17 cellular contexts compared by ENCODE assay signal in the genomic region with DNA sequence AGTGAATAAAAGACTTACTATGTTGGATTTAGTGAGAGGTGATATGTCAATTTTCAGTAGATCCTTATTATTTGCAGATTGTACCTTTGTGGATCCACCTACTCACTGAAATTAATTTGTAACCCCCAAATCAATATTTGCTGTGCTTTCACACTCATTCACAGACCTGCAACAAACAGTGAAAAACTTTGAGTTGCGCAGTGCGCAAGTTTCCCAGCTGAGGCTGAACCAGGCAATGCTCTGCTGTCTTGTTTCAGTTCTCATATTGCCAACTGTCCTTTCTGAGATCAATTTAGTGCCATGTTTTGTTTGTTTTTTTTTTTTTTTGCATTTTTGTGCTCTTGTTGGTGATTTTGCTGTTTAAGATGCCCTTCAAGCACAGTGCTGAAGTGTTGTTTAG. TPM values are rescaled to one million over a fixed set of nuclear protein-coding genes. Genes with fewer than 3 reads are reported as not detected.
DNase-seq lines count a peak whose midpoint lies in the region; ATAC-seq and TF ChIP-seq lines count a peak whose summit lies in the region.
"Had no signal": no experiment of that assay in that cellular context is flagged by ENCODE, and none has a peak within 500 bp of the region (broad histone marks: within the 10 kb centered on the region; RNA-seq: fewer than 3 reads in every experiment).

No MANE protein-coding gene starts in this region.

- no peaks in the 10 kb centered on the region for H3K27me3 ChIP-seq in CD4-positive, alpha-beta T cell (ENCODE audit: control insufficient read depth, insufficient read depth, low read length)

- H3K27ac Mint-ChIP-seq in activated naive CD4-positive, alpha-beta T cell treated with anti-CD3 and anti-CD28 coated beads, Interleukin-2, amount 50 U/mL, for 24 hours, result peak overlapping the region; percentile 68
- H3K27ac Mint-ChIP-seq in CD4-positive, alpha-beta T cell, result peak overlapping the region; percentile 2
- no peak overlapping the region for H3K27ac Mint-ChIP-seq in activated CD4-positive, alpha-beta memory T cell treated with anti-CD3 and anti-CD28 coated beads for 36 hours
- H3K27ac Mint-ChIP-seq: CD8-positive, alpha-beta T cell; HFFc6 had no signal

- H3K9me3 ChIP-seq in CD4-positive, alpha-beta T cell (ENCODE audit: control insufficient read depth, low read length), result no peaks in the 10 kb centered on the region
- H3K9me3 ChIP-seq: Caco-2, HAP-1 had no signal

- H3K4me3 Mint-ChIP-seq in activated naive CD4-positive, alpha-beta T cell treated with anti-CD3 and anti-CD28 coated beads, Interleukin-2, amount 50 U/mL, for 24 hours, result no peak overlapping the region
- H3K4me3 Mint-ChIP-seq in CD4-positive, alpha-beta T cell, result no peak overlapping the region
- no peak overlapping the region for H3K4me3 Mint-ChIP-seq in activated CD4-positive, alpha-beta memory T cell treated with anti-CD3 and anti-CD28 coated beads for 36 hours
- H3K4me3 Mint-ChIP-seq: CD8-positive, alpha-beta T cell; HFFc6 had no signal

- ATAC-seq in CD4-positive, alpha-beta T cell (ENCODE audit: poor library complexity), result no peak
- peak; percentile 97 for ATAC-seq in left lobe of liver
- ATAC-seq: CD8-positive, alpha-beta T cell had no signal

- intact Hi-C loops in CD4-positive, alpha-beta T cell (cut with DNase I, micrococcal nuclease), result no loop called here
- intact Hi-C loops in activated CD4-positive, alpha-beta memory T cell treated with anti-CD3 and anti-CD28 coated beads for 36 hours (cut with micrococcal nuclease), result no loop called here

- no peak for DNase-seq in activated naive CD4-positive, alpha-beta T cell treated with Interleukin-2 at 50 U/mL for 16 hours
- DNase-seq in CD4-positive, alpha-beta T cell, result no peak
- DNase-seq in MV-4-11 (lab: John Stamatoyannopoulos, UW) (peak; percentile 45), left lobe of liver (ENCODE audit: low spot score) (peak; percentile 55), NCI-H1417 (lab: John Stamatoyannopoulos, UW) (no peak)
- DNase-seq in activated CD4-positive, alpha-beta memory T cell treated with anti-CD3 and anti-CD28 coated beads for 36 hours, result no peak
- DNase-seq: C1 segment of cervical spinal cord; Caco-2; CD8-positive, alpha-beta T cell; DMS153; DMS79 treated with DMSO at 0.1 percent for 48 hours; GF-D8; GOT3; HFFc6 had no signal

- H3K4me1 Mint-ChIP-seq in activated naive CD4-positive, alpha-beta T cell treated with anti-CD3 and anti-CD28 coated beads, Interleukin-2, amount 50 U/mL, for 24 hours, result peaks cover 48% of the 10 kb centered on the region
- H3K4me1 Mint-ChIP-seq in CD4-positive, alpha-beta T cell (ENCODE audit: low read depth), result peaks cover 29% of the 10 kb centered on the region
- H3K4me1 Mint-ChIP-seq in activated CD4-positive, alpha-beta memory T cell treated with anti-CD3 and anti-CD28 coated beads for 36 hours (ENCODE audit: low read depth), result peaks cover 20% of the 10 kb centered on the region

- H3K36me3 Mint-ChIP-seq in activated naive CD4-positive, alpha-beta T cell treated with anti-CD3 and anti-CD28 coated beads, Interleukin-2, amount 50 U/mL, for 24 hours, result peaks cover 9% of the 10 kb centered on the region
- H3K36me3 Mint-ChIP-seq in CD4-positive, alpha-beta T cell (ENCODE audit: low read depth), result peaks cover 30% of the 10 kb centered on the region
- H3K36me3 Mint-ChIP-seq in activated CD4-positive, alpha-beta memory T cell treated with anti-CD3 and anti-CD28 coated beads for 36 hours, result no peaks in the 10 kb centered on the region

- no peaks in the 10 kb centered on the region for H3K9me3 Mint-ChIP-seq in activated naive CD4-positive, alpha-beta T cell treated with anti-CD3 and anti-CD28 coated beads, Interleukin-2, amount 50 U/mL, for 24 hours
- H3K9me3 Mint-ChIP-seq in CD4-positive, alpha-beta T cell, result no peaks in the 10 kb centered on the region
- no peaks in the 10 kb centered on the region for H3K9me3 Mint-ChIP-seq in activated CD4-positive, alpha-beta memory T cell treated with anti-CD3 and anti-CD28 coated beads for 36 hours
- H3K9me3 Mint-ChIP-seq: CD8-positive, alpha-beta T cell; HFFc6 had no signal

- TF ChIP-seq CTCF in CD4-positive, alpha-beta T cell (IDR thresholded peaks at IDR 0.05), result no peak

- no peaks in the 10 kb centered on the region for H3K27me3 Mint-ChIP-seq in activated naive CD4-positive, alpha-beta T cell treated with anti-CD3 and anti-CD28 coated beads, Interleukin-2, amount 50 U/mL, for 24 hours
- H3K27me3 Mint-ChIP-seq in CD4-positive, alpha-beta T cell, result no peaks in the 10 kb centered on the region
- no peaks in the 10 kb centered on the region for H3K27me3 Mint-ChIP-seq in activated CD4-positive, alpha-beta memory T cell treated with anti-CD3 and anti-CD28 coated beads for 36 hours

- CTCF ChIA-PET in CD4-positive, alpha-beta T cell (lab: Charles Lee), result interaction anchor here (0.7 kb wide), 1 partner anchor 235 kb away, joined by 3 read pairs; no protein-coding TSS in a partner anchor
- CTCF ChIA-PET in activated CD4-positive, alpha-beta memory T cell treated with anti-CD3 and anti-CD28 coated beads for 36 hours (lab: Charles Lee), result no interaction called here

- no peak overlapping the region for H3K27ac ChIP-seq in CD4-positive, alpha-beta T cell (ENCODE audit: low read depth, low read length)

- POLR2A ChIA-PET in CD4-positive, alpha-beta T cell (lab: Charles Lee), result interaction anchor here (1.2 kb wide), 1 partner anchor 24 kb away, joined by 4 read pairs; no protein-coding TSS in a partner anchor
- POLR2A ChIA-PET in activated CD4-positive, alpha-beta memory T cell treated with anti-CD3 and anti-CD28 coated beads for 36 hours (lab: Charles Lee), result no interaction called here

RNA-seq across cellular contexts. Expression of gene LEF1, which starts 40.8 kb away (rescaled TPM):
- total RNA-seq in CD4-positive, alpha-beta T cell, result 100 to 1,000 TPM; 409 to 438 TPM
- total RNA-seq in left lobe of liver, result 0.73 TPM
- total RNA-seq in activated CD4-positive, alpha-beta memory T cell treated with anti-CD3 and anti-CD28 coated beads for 36 hours, result 100 to 1,000 TPM; 111 to 122 TPM
- total RNA-seq: G401 had no signal

Comparison
In these comparisons a context has a peak if more than half of its experiments do, and no peak if none do; other contexts are left out.
1. DNase-seq: peak in MV-4-11 (single experiment) and left lobe of liver (single experiment); none in activated naive CD4-positive, alpha-beta T cell treated with Interleukin-2 at 50 U/mL for 16 hours (single experiment), CD4-positive, alpha-beta T cell (0 of 10), NCI-H1417 (0 of 3) and activated CD4-positive, alpha-beta memory T cell treated with anti-CD3 and anti-CD28 coated beads for 36 hours (single experiment).
2. RNA of gene LEF1, which starts 40.8 kb away (total RNA-seq): 409 to 438 TPM in CD4-positive, alpha-beta T cell and 111 to 122 TPM in activated CD4-positive, alpha-beta memory T cell treated with anti-CD3 and anti-CD28 coated beads for 36 hours; 0.73 TPM in left lobe of liver (single experiment); every median in the first group is over 10 times any median in the second.